ENCODE assay signal across 8 cellular contexts in genomic region chr4:153433753-153434105, GRCh38.
DNase-seq lines count a peak whose midpoint lies in the region; ATAC-seq and TF ChIP-seq lines count a peak whose summit lies in the region.

No MANE protein-coding gene starts in this region.

- no peaks in the 10 kb centered on the region for H3K9me3 Mint-ChIP-seq in stimulated activated naive CD8-positive, alpha-beta T cell treated with anti-CD3 and anti-CD28 coated beads, Interleukin-15, Interleukin-2, amounts not matched to agents 100 ng/mL and 50 ng/mL, for 24 hours

- no peak for ATAC-seq in stimulated activated naive CD8-positive, alpha-beta T cell treated with anti-CD3 and anti-CD28 coated beads, Interleukin-15, Interleukin-2, amounts not matched to agents 100 U/mL and 50 U/mL, for 24 hours
- ATAC-seq in SK-N-SH treated with all-trans-retinoic acid at 6 μM for 48 hours, result no peak
- ATAC-seq in HG03457 (IDR thresholded peaks at IDR 0.05; ENCODE audit: unreplicated experiment), result no peak

- no peaks in the 10 kb centered on the region for H3K36me3 Mint-ChIP-seq in stimulated activated naive CD8-positive, alpha-beta T cell treated with anti-CD3 and anti-CD28 coated beads, Interleukin-15, Interleukin-2, amounts not matched to agents 100 ng/mL and 50 ng/mL, for 24 hours (ENCODE audit: low read depth)

- H3K4me3 ChIP-seq in effector memory CD4-positive, alpha-beta T cell (ENCODE audit: insufficient read depth, low read depth, low read length, poor library complexity, severe bottlenecking), result peak overlapping the region; percentile 42
- no peak overlapping the region for H3K4me3 ChIP-seq in coronary artery

- peaks cover 78% of the 10 kb centered on the region for H3K4me1 Mint-ChIP-seq in stimulated activated naive CD8-positive, alpha-beta T cell treated with anti-CD3 and anti-CD28 coated beads, Interleukin-15, Interleukin-2, amounts not matched to agents 100 ng/mL and 50 ng/mL, for 24 hours (ENCODE audit: low read depth)

- peaks cover 17% of the 10 kb centered on the region for H3K4me1 ChIP-seq in effector memory CD4-positive, alpha-beta T cell (ENCODE audit: control insufficient read depth, insufficient read depth, low read length, poor library complexity, severe bottlenecking)

- H3K27me3 ChIP-seq in effector memory CD4-positive, alpha-beta T cell (replicated peaks; ENCODE audit: control insufficient read depth, insufficient read depth, low read length, poor library complexity, severe bottlenecking), result no peaks in the 10 kb centered on the region

- peak overlapping the region; percentile 80 for H3K4me3 Mint-ChIP-seq in stimulated activated naive CD8-positive, alpha-beta T cell treated with anti-CD3 and anti-CD28 coated beads, Interleukin-15, Interleukin-2, amounts not matched to agents 100 ng/mL and 50 ng/mL, for 24 hours

- H3K27me3 Mint-ChIP-seq in stimulated activated naive CD8-positive, alpha-beta T cell treated with anti-CD3 and anti-CD28 coated beads, Interleukin-15, Interleukin-2, amounts not matched to agents 100 ng/mL and 50 ng/mL, for 24 hours, result no peaks in the 10 kb centered on the region

- H3K27ac ChIP-seq in KOPT-K1 (ENCODE audit: low read depth, low read length, poor library complexity, severe bottlenecking), result peak overlapping the region; percentile 81
- H3K27ac ChIP-seq in effector memory CD4-positive, alpha-beta T cell (ENCODE audit: insufficient read depth, low read length, poor library complexity, severe bottlenecking), result peak overlapping the region; percentile 58
- H3K27ac ChIP-seq in coronary artery, result no peak overlapping the region

- DNase-seq in stimulated activated naive CD8-positive, alpha-beta T cell treated with anti-CD3 and anti-CD28 coated beads, Interleukin-15, Interleukin-2, amounts not matched to agents 100 U/mL and 50 U/mL, for 24 hours, result no peak
- no peak for DNase-seq in effector memory CD4-positive, alpha-beta T cell
- DNase-seq in coronary artery (ENCODE audit: low spot score) (no peak), dedifferentiated amniotic fluid mesenchymal stem cell (ENCODE audit: extremely low spot score) (no peak)

- H3K36me3 ChIP-seq in KOPT-K1 (ENCODE audit: insufficient read depth, low read length), result no peaks in the 10 kb centered on the region
- H3K36me3 ChIP-seq in effector memory CD4-positive, alpha-beta T cell (ENCODE audit: control insufficient read depth, insufficient read depth, low read length), result no peaks in the 10 kb centered on the region

- no peaks in the 10 kb centered on the region for H3K9me3 ChIP-seq in KOPT-K1 (ENCODE audit: insufficient read depth, low read length, poor library complexity, severe bottlenecking)
- no peaks in the 10 kb centered on the region for H3K9me3 ChIP-seq in effector memory CD4-positive, alpha-beta T cell (ENCODE audit: control insufficient read depth, low read length)

- H3K27ac Mint-ChIP-seq in stimulated activated naive CD8-positive, alpha-beta T cell treated with anti-CD3 and anti-CD28 coated beads, Interleukin-15, Interleukin-2, amounts not matched to agents 100 ng/mL and 50 ng/mL, for 24 hours, result peak overlapping the region; percentile 97

- TF ChIP-seq CTCF in coronary artery (IDR thresholded peaks at IDR 0.05), result no peak

TF ChIP-seq in SK-N-SH treated with all-trans-retinoic acid at 6 μM for 48 hours, 23 proteins besides CTCF, POLR2A, EP300 and RAD21:
- TF ChIP-seq ZFP30 (CRISPR knock-in tag; IDR thresholded peaks at IDR 0.05), result no peak
- TF ChIP-seq ESRRG (CRISPR knock-in tag; IDR thresholded peaks at IDR 0.05), result no peak
- no peak for TF ChIP-seq PPARA (CRISPR knock-in tag; IDR thresholded peaks at IDR 0.05; ENCODE audit: borderline replicate concordance)
- no peak for TF ChIP-seq CREB5 (CRISPR knock-in tag; IDR thresholded peaks at IDR 0.05; ENCODE audit: low read depth)
- TF ChIP-seq ZNF70 (CRISPR knock-in tag; IDR thresholded peaks at IDR 0.05), result no peak
- TF ChIP-seq OSR1 (CRISPR knock-in tag; IDR thresholded peaks at IDR 0.05), result no peak
- TF ChIP-seq ZNF8 (CRISPR knock-in tag; IDR thresholded peaks at IDR 0.05), result no peak
- no peak for TF ChIP-seq RARB (CRISPR knock-in tag; IDR thresholded peaks at IDR 0.05)
- no peak for TF ChIP-seq BACH2 (CRISPR knock-in tag; IDR thresholded peaks at IDR 0.05; ENCODE audit: borderline replicate concordance)
- no peak for TF ChIP-seq CSDC2 (CRISPR knock-in tag; IDR thresholded peaks at IDR 0.05)
- TF ChIP-seq ZFP3 (CRISPR knock-in tag; IDR thresholded peaks at IDR 0.05), result no peak
- no peak for TF ChIP-seq SNAI2 (CRISPR knock-in tag; IDR thresholded peaks at IDR 0.05)
- no peak for TF ChIP-seq ISL1 (CRISPR knock-in tag; IDR thresholded peaks at IDR 0.05)
- no peak for TF ChIP-seq ZNF565 (CRISPR knock-in tag; conservative IDR thresholded peaks at IDR 0.05; ENCODE audit: low read depth)
- TF ChIP-seq CSRNP3 (CRISPR knock-in tag; IDR thresholded peaks at IDR 0.05), result no peak
- no peak for TF ChIP-seq TCF4 (CRISPR knock-in tag; IDR thresholded peaks at IDR 0.05; ENCODE audit: borderline replicate concordance)
- no peak for TF ChIP-seq TSHZ2 (CRISPR knock-in tag; IDR thresholded peaks at IDR 0.05)
- no peak for TF ChIP-seq TOX (CRISPR knock-in tag; IDR thresholded peaks at IDR 0.05; ENCODE audit: borderline replicate concordance)

Comparison
In these comparisons a context has a peak if more than half of its experiments do, and no peak if none do; other contexts are left out.
1. H3K27ac ChIP-seq: peak in KOPT-K1 (single experiment) and effector memory CD4-positive, alpha-beta T cell (single experiment); none in coronary artery (0 of 2).